2 cellular contexts compared by ENCODE assay signal in genomic region chr6:139903411-139904157, GRCh38.
TF ChIP-seq lines count a peak whose summit lies in the region.

No MANE protein-coding gene starts in this region.

TF ChIP-seq in liver, 16 proteins besides CTCF, POLR2A, EP300 and RAD21 (continued from another document):
- TF ChIP-seq FOXA2 (IDR thresholded peaks at IDR 0.05) (no peak), ZBTB33 (IDR thresholded peaks at IDR 0.05) (peak; percentile 52), NR2F2 (IDR thresholded peaks at IDR 0.05) (no peak), EGR1 (IDR thresholded peaks at IDR 0.05; ENCODE audit: low read depth in 2 of 2) (no peak), GABPA (IDR thresholded peaks at IDR 0.05 in 1 of 2, conservative IDR thresholded peaks at IDR 0.05 in 1 of 2) (no peak), FOXA1 (IDR thresholded peaks at IDR 0.05) (no peak), RXRA (IDR thresholded peaks at IDR 0.05) (peak; percentile 44 to 58)

TF ChIP-seq in HepG2, 621 proteins besides CTCF, POLR2A, EP300 and RAD21 (continued from another document):
- TF ChIP-seq ZHX2 (IDR thresholded peaks at IDR 0.05; ENCODE audit: low read depth) (no peak), ZHX2 (CRISPR knock-in tag; IDR thresholded peaks at IDR 0.05; ENCODE audit: borderline replicate concordance) (no peak), ZNF619 (CRISPR knock-in tag; IDR thresholded peaks at IDR 0.05) (no peak), ZNF3 (CRISPR knock-in tag; IDR thresholded peaks at IDR 0.05) (no peak)
